Comparison of ENCODE assay signal across 8 cellular contexts in genomic region chr11:65121865-65122696, GRCh38.
DNase-seq lines count a peak whose midpoint lies in the region; ATAC-seq and TF ChIP-seq lines count a peak whose summit lies in the region.

Gene FAU, minus strand, starts transcription at chr11:65122134. Its CDS starts 321 bp downstream, at chr11:65121813.
Gene MRPL49, plus strand, starts transcription at chr11:65122321. Its CDS starts 26 bp downstream, at chr11:65122347.

- in situ Hi-C loops in GM18951 (cut with MboI; ENCODE audit: low sequenced_read_pairs, unreplicated experiment): no loop called here

- TF ChIP-seq POLR2A in GM18951 (IDR thresholded peaks at IDR 0.05; ENCODE audit: extremely low read depth, insufficient read depth, insufficient read length): peak; percentile 95

- peak; percentile 96 for DNase-seq in AG08395 (ENCODE audit: low spot score)
- DNase-seq in NCI-H345 treated with DMSO at 0.1 percent for 48 hours (lab: John Stamatoyannopoulos, UW; ENCODE audit: unreplicated experiment): peak; percentile 98
- peak; percentile 94 to 99 (median 97) for DNase-seq in activated CD4-positive, CD25-positive, alpha-beta regulatory T cell (lab: John Stamatoyannopoulos, UW)
- DNase-seq in central memory CD4-positive, alpha-beta T cell: peak; percentile 98
- peak; percentile 99 for DNase-seq in iris pigment epithelial cell (ENCODE audit: low read depth)
- DNase-seq in stimulated activated CD4-positive, alpha-beta T cell treated with anti-CD3 and anti-CD28 coated beads, Interleukin-12 subunit alpha, Interleukin-12 subunit beta, amount 100 ng/mL, for 4 hours: peak; percentile 98

- peak; percentile 78 for ATAC-seq in HG03196 (IDR thresholded peaks at IDR 0.05; ENCODE audit: unreplicated experiment)

Comparison
In these comparisons a context has a peak if more than half of its experiments do, and no peak if none do; other contexts are left out.
1. Peak in every context shown above with its lines: DNase-seq and ATAC-seq.